ENCODE assay signal across 20 cellular contexts in the genomic region with DNA sequence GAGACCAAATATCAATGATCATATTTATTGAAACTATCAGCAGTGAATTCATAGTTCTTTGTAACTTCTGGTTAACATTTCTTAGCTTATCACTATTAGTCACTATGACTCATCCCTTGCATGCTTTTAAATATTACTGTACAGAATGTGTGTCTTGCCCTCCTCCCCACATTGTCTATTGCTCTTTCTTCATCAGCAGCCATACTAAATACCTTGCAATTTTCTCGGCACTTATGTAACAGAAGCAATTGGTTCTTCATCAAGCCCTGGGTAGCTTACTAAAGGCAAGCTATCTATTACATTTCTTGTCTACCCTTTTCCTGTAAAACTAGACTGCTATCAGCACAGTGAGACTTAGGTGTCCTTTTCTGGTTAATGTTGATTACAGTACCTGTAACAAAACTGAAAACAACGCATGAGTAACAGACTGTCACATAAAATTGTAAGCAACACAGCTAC. TPM values are rescaled to one million over a fixed set of nuclear protein-coding genes. Genes with fewer than 3 reads are reported as not detected.
DNase-seq lines count a peak whose midpoint lies in the region; ATAC-seq and TF ChIP-seq lines count a peak whose summit lies in the region.
"Had no signal": no experiment of that assay in that cellular context is flagged by ENCODE, and none has a peak within 500 bp of the region (broad histone marks: within the 10 kb centered on the region; RNA-seq: fewer than 3 reads in every experiment).

No MANE protein-coding gene starts in this region.

- H3K4me1 Mint-ChIP-seq in T-cell: no peaks in the 10 kb centered on the region
- no peaks in the 10 kb centered on the region for H3K4me1 Mint-ChIP-seq in activated CD4-positive, alpha-beta memory T cell treated with anti-CD3 and anti-CD28 coated beads, Interleukin-2, amount 10 ng/mL, durations not matched to agents 7 days and 5 days
- H3K4me1 Mint-ChIP-seq: activated naive CD8-positive, alpha-beta T cell treated with anti-CD3 and anti-CD28 coated beads for 36 hours; memory B cell; neural progenitor cell had no signal

- peaks cover 0 to 4% (median 0%) of the 10 kb centered on the region in 3 donors for H3K9me3 Mint-ChIP-seq in T-cell
- no peaks in the 10 kb centered on the region for H3K9me3 Mint-ChIP-seq in activated CD4-positive, alpha-beta memory T cell treated with anti-CD3 and anti-CD28 coated beads, Interleukin-2, amount 10 ng/mL, durations not matched to agents 7 days and 5 days
- H3K9me3 Mint-ChIP-seq: activated naive CD8-positive, alpha-beta T cell treated with anti-CD3 and anti-CD28 coated beads for 36 hours; activated T-cell treated with anti-CD3 and anti-CD28 coated beads, Interleukin-2, amount 50 U/mL, for 4 hours; memory B cell had no signal

- ATAC-seq in T-cell (replicated peaks in 1 of 4): no peak
- no peak for ATAC-seq in HG03196 (IDR thresholded peaks at IDR 0.05; ENCODE audit: unreplicated experiment)

- DNase-seq in A172 (ENCODE audit: low spot score) (peak; percentile 60), LHCN-M2 (ENCODE audit: low read depth) (peak; percentile 74), amniotic epithelial cell (ENCODE audit: low read depth) (peak; percentile 86), fibroblast of villous mesenchyme (ENCODE audit: low read depth) (peak; percentile 69), retina (no peak), T-cell (no peak)
- no peak for DNase-seq in activated CD4-positive, alpha-beta memory T cell treated with anti-CD3 and anti-CD28 coated beads, Interleukin-2, amount 10 ng/mL, durations not matched to agents 7 days and 5 days
- DNase-seq: activated CD4-positive, alpha-beta T cell treated with anti-CD3 and anti-CD28 coated beads for 48 hours; activated naive CD8-positive, alpha-beta T cell treated with anti-CD3 and anti-CD28 coated beads for 36 hours; activated T-cell treated with anti-CD3 and anti-CD28 coated beads, Interleukin-2, amount 50 U/mL, for 4 hours; GOT3; KG1; NCI-H1930; NCI-H526 treated with DMSO at 0.1 percent for 48 hours; stomach had no signal

- POLR2A ChIA-PET in T-cell (lab: Charles Lee): no interaction called here
- POLR2A ChIA-PET in activated CD4-positive, alpha-beta memory T cell treated with anti-CD3 and anti-CD28 coated beads, Interleukin-2, amount 10 ng/mL, durations not matched to agents 7 days and 5 days (lab: Charles Lee): no interaction called here

- no peaks in the 10 kb centered on the region for H3K36me3 Mint-ChIP-seq in T-cell
- no peaks in the 10 kb centered on the region for H3K36me3 Mint-ChIP-seq in activated CD4-positive, alpha-beta memory T cell treated with anti-CD3 and anti-CD28 coated beads, Interleukin-2, amount 10 ng/mL, durations not matched to agents 7 days and 5 days (ENCODE audit: low read depth)
- H3K36me3 Mint-ChIP-seq: activated naive CD8-positive, alpha-beta T cell treated with anti-CD3 and anti-CD28 coated beads for 36 hours; memory B cell; neural progenitor cell had no signal

- peaks cover 0 to 5% of the 10 kb centered on the region in 2 donors for H3K27me3 Mint-ChIP-seq in T-cell
- no peaks in the 10 kb centered on the region for H3K27me3 Mint-ChIP-seq in activated CD4-positive, alpha-beta memory T cell treated with anti-CD3 and anti-CD28 coated beads, Interleukin-2, amount 10 ng/mL, durations not matched to agents 7 days and 5 days
- H3K27me3 Mint-ChIP-seq: activated naive CD8-positive, alpha-beta T cell treated with anti-CD3 and anti-CD28 coated beads for 36 hours; memory B cell had no signal

- CTCF ChIA-PET in T-cell (lab: Charles Lee): no interaction called here
- CTCF ChIA-PET in activated CD4-positive, alpha-beta memory T cell treated with anti-CD3 and anti-CD28 coated beads, Interleukin-2, amount 10 ng/mL, durations not matched to agents 7 days and 5 days (lab: Charles Lee): no interaction called here

- no peak for TF ChIP-seq CTCF in fibroblast of villous mesenchyme (IDR thresholded peaks at IDR 0.05; ENCODE audit: insufficient read depth, low read depth, low read length)

- no peak overlapping the region for H3K4me3 Mint-ChIP-seq in T-cell
- no peak overlapping the region for H3K4me3 Mint-ChIP-seq in activated CD4-positive, alpha-beta memory T cell treated with anti-CD3 and anti-CD28 coated beads, Interleukin-2, amount 10 ng/mL, durations not matched to agents 7 days and 5 days
- H3K4me3 Mint-ChIP-seq: activated naive CD8-positive, alpha-beta T cell treated with anti-CD3 and anti-CD28 coated beads for 36 hours; activated T-cell treated with anti-CD3 and anti-CD28 coated beads, Interleukin-2, amount 50 U/mL, for 4 hours; memory B cell; neural progenitor cell; T-helper 2 cell treated with Interferon-gamma antibody and Interleukin-4, amounts not matched to agents 5 μg/mL and 100 μg/mL, for 36 hours had no signal

- no peak overlapping the region for H3K27ac Mint-ChIP-seq in T-cell
- no peak overlapping the region for H3K27ac Mint-ChIP-seq in activated CD4-positive, alpha-beta memory T cell treated with anti-CD3 and anti-CD28 coated beads, Interleukin-2, amount 10 ng/mL, durations not matched to agents 7 days and 5 days
- H3K27ac Mint-ChIP-seq: activated naive CD8-positive, alpha-beta T cell treated with anti-CD3 and anti-CD28 coated beads for 36 hours; memory B cell; neural progenitor cell; T-helper 2 cell treated with Interferon-gamma antibody and Interleukin-4, amounts not matched to agents 5 μg/mL and 100 μg/mL, for 36 hours had no signal

- no peak overlapping the region for H3K4me3 ChIP-seq in fibroblast of villous mesenchyme (ENCODE audit: low read depth, low read length)
- H3K4me3 ChIP-seq: coronary artery, neural progenitor cell, stomach had no signal

RNA-seq across cellular contexts. Expression of a gene that starts 8.2 kb away (rescaled TPM):
- total RNA-seq in A172 (2014; rRNA removed; shearing (Covaris generic)): 1.8 and 3.3 TPM in 2 replicates
- 11.7 and 16.0 TPM in 2 replicates for total RNA-seq in LHCN-M2 (2014; rRNA removed)
- 2.0 TPM for polyA plus RNA-seq in LHCN-M2 (2012)
- total RNA-seq in fibroblast of villous mesenchyme: 0.86 and 0.97 TPM in 2 replicates
- total RNA-seq in T-cell: 1 to 10 TPM in 1 of 5 donors, under 1 TPM in 4; 0.15 to 1.5 (median 0.20) TPM
- total RNA-seq in activated CD4-positive, alpha-beta memory T cell treated with anti-CD3 and anti-CD28 coated beads, Interleukin-2, amount 10 ng/mL, durations not matched to agents 7 days and 5 days: under 1 TPM; 0.05 to 0.08 TPM
- total RNA-seq: activated naive CD8-positive, alpha-beta T cell treated with anti-CD3 and anti-CD28 coated beads for 36 hours had no signal

Comparison
In these comparisons a context has a peak if more than half of its experiments do, and no peak if none do; other contexts are left out.
1. DNase-seq: peak in A172 (single experiment), LHCN-M2 (single experiment), amniotic epithelial cell (single experiment) and fibroblast of villous mesenchyme (single experiment); none in retina (single experiment), T-cell (0 of 34) and activated CD4-positive, alpha-beta memory T cell treated with anti-CD3 and anti-CD28 coated beads, Interleukin-2, amount 10 ng/mL, durations not matched to agents 7 days and 5 days (single experiment).